In the genomic region with DNA sequence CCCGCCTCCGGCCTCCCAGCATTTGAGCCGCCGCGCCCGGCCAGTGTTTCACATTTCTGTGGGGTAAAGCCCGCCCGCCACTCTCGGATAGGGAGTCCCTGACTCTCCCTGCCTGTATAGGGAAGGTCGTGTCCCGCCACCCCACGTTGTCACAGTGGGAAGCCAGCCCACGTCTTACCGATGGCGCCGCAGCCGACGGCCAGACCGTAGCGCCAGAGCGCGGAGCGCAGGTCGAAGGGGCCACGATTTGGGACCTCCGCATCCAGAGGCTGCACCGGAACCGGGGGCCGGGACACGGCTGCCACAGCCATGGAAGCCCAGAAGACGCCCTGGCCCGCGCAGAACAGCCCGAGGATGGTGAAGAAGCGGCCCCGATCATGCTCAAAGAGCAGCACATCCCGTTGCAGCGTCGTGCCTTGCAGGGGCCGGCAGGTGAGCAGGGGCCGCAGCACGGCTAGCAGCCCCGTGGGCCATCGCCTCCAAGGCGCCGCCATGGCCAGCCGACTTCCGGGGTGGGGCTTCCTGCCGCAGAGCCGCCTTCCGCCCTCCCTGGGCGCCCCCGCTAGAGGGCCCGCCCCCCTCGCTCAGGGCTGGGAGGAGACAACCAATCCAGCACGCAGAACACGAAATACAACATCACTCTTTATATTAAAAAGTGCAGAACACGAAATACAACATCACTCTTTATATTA, we compare ENCODE assay signal across 8 cellular contexts. TPM values are rescaled to one million over a fixed set of nuclear protein-coding genes. Genes with fewer than 3 reads are reported as not detected.
DNase-seq lines count a peak whose midpoint lies in the region; ATAC-seq, FAIRE-seq and TF ChIP-seq lines count a peak whose summit lies in the region.

A gene with protein sequence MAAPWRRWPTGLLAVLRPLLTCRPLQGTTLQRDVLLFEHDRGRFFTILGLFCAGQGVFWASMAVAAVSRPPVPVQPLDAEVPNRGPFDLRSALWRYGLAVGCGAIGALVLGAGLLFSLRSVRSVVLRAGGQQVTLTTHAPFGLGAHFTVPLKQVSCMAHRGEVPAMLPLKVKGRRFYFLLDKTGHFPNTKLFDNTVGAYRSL (minus strand): TSS at position 506 of the 692 bp plus-strand sequence. CDS start 12 bp downstream, at position 494.

- POLR2A ChIA-PET in WTC11 (lab: Charles Lee) = interaction anchor here (0.7 to 1.0 kb wide), 5 partner anchors 38 to 568 kb away, joined by 3 to 5 read pairs (median 3); a partner anchor contains a TSS

- peak; percentile 17 to 60 for DNase-seq in NCI-H524 (lab: John Stamatoyannopoulos, UW)
- no peak for DNase-seq in NCI-H524 treated with DMSO at 0.1 percent for 48 hours (lab: John Stamatoyannopoulos, UW)
- peak; percentile 77 for DNase-seq in NCI-H2171 treated with DMSO at 0.1 percent for 48 hours (lab: John Stamatoyannopoulos, UW)
- peak; percentile 87 for DNase-seq in WTC11 (ENCODE audit: low spot score)
- DNase-seq in bronchial epithelial cell (ENCODE audit: low read depth) = peak; percentile 65
- DNase-seq in iris pigment epithelial cell (ENCODE audit: low read depth) = peak; percentile 87
- peak; percentile 89 for DNase-seq in stimulated activated CD4-positive, alpha-beta T cell treated with anti-CD3 and anti-CD28 coated beads, Interleukin-12 subunit alpha, Interleukin-12 subunit beta, amount 100 ng/mL, for 4 hours

- peaks cover 21% of the 10 kb centered on the region for H3K36me3 ChIP-seq in bronchial epithelial cell (ENCODE audit: control insufficient read depth, insufficient read depth, low read length)

- peak within 1 kb of the TSS; percentile 89 for H3K4me3 ChIP-seq in bronchial epithelial cell (ENCODE audit: low read depth, low read length)

- no peak for TF ChIP-seq CTCF in WTC11 (IDR thresholded peaks at IDR 0.05)
- TF ChIP-seq CTCF in bronchial epithelial cell (IDR thresholded peaks at IDR 0.05; ENCODE audit: insufficient read depth, low read length, severe bottlenecking) = peak; percentile 21

- H3K9me3 Mint-ChIP-seq in WTC11 = no peaks in the 10 kb centered on the region

- peaks cover 30% of the 10 kb centered on the region for H3K4me1 Mint-ChIP-seq in WTC11

- peaks cover 53% of the 10 kb centered on the region for H3K36me3 Mint-ChIP-seq in WTC11

- ATAC-seq in HG03039 (IDR thresholded peaks at IDR 0.05; ENCODE audit: unreplicated experiment) (peak; percentile 55), WTC11 (peak; percentile 60)

- H3K27me3 ChIP-seq in bronchial epithelial cell (ENCODE audit: control insufficient read depth, insufficient read depth, low read length) = no peaks in the 10 kb centered on the region

- CTCF ChIA-PET in WTC11 (lab: Charles Lee) = interaction anchor here (0.6 to 1.5 kb wide), 3 partner anchors 38 to 1260 kb away, joined by 3 to 6 read pairs (median 3); a partner anchor contains a TSS

- no peaks in the 10 kb centered on the region; the same call in 1 of the 2 replicates for H3K27me3 Mint-ChIP-seq in WTC11 (ENCODE audit: low read depth)

- H3K27ac Mint-ChIP-seq in WTC11 = peak within 1 kb of the TSS; percentile 96

- no peak for FAIRE-seq in bronchial epithelial cell (lab: Jason Lieb, UNC)

- peak within 1 kb of the TSS; percentile 91 for H3K4me3 Mint-ChIP-seq in WTC11

TF ChIP-seq in WTC11, 78 proteins besides CTCF, POLR2A, EP300 and RAD21 (continues in another document):
- TF ChIP-seq FOXP1 (CRISPR knock-in tag; IDR thresholded peaks at IDR 0.05; ENCODE audit: borderline replicate concordance) (peak; percentile 95), NFATC4 (CRISPR knock-in tag; IDR thresholded peaks at IDR 0.05) (peak; percentile 69; the same call in 1 of the 2 replicates), NR2C2 (CRISPR knock-in tag; IDR thresholded peaks at IDR 0.05) (no peak; the same call in 1 of the 2 replicates), GABPB1 (CRISPR knock-in tag; IDR thresholded peaks at IDR 0.05) (peak; percentile 47), ESRRA (CRISPR knock-in tag; IDR thresholded peaks at IDR 0.05; ENCODE audit: borderline replicate concordance) (peak; percentile 84), HMGA2 (CRISPR knock-in tag; IDR thresholded peaks at IDR 0.05) (no peak), TP53 (CRISPR knock-in tag; IDR thresholded peaks at IDR 0.05) (peak; percentile 60; the same call in 1 of the 2 replicates), ZNF263 (CRISPR knock-in tag; IDR thresholded peaks at IDR 0.05; ENCODE audit: low read depth) (0 out of 2 replicates have a peak, but pooled peaks have one; percentile 21), TCF7 (CRISPR knock-in tag; IDR thresholded peaks at IDR 0.05; ENCODE audit: low read depth) (peak; percentile 78; the same call in 1 of the 2 replicates), RORB (CRISPR knock-in tag; IDR thresholded peaks at IDR 0.05) (no peak), ATF1 (CRISPR knock-in tag; IDR thresholded peaks at IDR 0.05) (peak; percentile 47; the same call in 1 of the 2 replicates), GTF2I (CRISPR knock-in tag; conservative IDR thresholded peaks at IDR 0.05) (no peak), SP1 (CRISPR knock-in tag; conservative IDR thresholded peaks at IDR 0.05) (peak; percentile 92)
- TF ChIP-seq, protein P1, sequence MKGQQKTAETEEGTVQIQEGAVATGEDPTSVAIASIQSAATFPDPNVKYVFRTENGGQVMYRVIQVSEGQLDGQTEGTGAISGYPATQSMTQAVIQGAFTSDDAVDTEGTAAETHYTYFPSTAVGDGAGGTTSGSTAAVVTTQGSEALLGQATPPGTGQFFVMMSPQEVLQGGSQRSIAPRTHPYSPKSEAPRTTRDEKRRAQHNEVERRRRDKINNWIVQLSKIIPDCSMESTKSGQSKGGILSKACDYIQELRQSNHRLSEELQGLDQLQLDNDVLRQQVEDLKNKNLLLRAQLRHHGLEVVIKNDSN (CRISPR knock-in tag; IDR thresholded peaks at IDR 0.05) = peak; percentile 56; the same call in 1 of the 2 replicates
- TF ChIP-seq, protein P2, sequence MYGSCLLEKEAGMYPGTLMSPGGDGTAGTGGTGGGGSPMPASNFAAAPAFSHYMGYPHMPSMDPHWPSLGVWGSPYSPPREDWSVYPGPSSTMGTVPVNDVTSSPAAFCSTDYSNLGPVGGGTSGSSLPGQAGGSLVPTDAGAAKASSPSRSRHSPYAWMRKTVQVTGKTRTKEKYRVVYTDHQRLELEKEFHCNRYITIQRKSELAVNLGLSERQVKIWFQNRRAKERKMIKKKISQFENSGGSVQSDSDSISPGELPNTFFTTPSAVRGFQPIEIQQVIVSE (CRISPR knock-in tag; IDR thresholded peaks at IDR 0.05; ENCODE audit: borderline replicate concordance) = no peak
- TF ChIP-seq, protein P3, sequence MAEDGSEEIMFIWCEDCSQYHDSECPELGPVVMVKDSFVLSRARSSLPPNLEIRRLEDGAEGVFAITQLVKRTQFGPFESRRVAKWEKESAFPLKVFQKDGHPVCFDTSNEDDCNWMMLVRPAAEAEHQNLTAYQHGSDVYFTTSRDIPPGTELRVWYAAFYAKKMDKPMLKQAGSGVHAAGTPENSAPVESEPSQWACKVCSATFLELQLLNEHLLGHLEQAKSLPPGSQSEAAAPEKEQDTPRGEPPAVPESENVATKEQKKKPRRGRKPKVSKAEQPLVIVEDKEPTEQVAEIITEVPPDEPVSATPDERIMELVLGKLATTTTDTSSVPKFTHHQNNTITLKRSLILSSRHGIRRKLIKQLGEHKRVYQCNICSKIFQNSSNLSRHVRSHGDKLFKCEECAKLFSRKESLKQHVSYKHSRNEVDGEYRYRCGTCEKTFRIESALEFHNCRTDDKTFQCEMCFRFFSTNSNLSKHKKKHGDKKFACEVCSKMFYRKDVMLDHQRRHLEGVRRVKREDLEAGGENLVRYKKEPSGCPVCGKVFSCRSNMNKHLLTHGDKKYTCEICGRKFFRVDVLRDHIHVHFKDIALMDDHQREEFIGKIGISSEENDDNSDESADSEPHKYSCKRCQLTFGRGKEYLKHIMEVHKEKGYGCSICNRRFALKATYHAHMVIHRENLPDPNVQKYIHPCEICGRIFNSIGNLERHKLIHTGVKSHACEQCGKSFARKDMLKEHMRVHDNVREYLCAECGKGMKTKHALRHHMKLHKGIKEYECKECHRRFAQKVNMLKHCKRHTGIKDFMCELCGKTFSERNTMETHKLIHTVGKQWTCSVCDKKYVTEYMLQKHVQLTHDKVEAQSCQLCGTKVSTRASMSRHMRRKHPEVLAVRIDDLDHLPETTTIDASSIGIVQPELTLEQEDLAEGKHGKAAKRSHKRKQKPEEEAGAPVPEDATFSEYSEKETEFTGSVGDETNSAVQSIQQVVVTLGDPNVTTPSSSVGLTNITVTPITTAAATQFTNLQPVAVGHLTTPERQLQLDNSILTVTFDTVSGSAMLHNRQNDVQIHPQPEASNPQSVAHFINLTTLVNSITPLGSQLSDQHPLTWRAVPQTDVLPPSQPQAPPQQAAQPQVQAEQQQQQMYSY (CRISPR knock-in tag; IDR thresholded peaks at IDR 0.05) = no peak
- TF ChIP-seq, protein P4, sequence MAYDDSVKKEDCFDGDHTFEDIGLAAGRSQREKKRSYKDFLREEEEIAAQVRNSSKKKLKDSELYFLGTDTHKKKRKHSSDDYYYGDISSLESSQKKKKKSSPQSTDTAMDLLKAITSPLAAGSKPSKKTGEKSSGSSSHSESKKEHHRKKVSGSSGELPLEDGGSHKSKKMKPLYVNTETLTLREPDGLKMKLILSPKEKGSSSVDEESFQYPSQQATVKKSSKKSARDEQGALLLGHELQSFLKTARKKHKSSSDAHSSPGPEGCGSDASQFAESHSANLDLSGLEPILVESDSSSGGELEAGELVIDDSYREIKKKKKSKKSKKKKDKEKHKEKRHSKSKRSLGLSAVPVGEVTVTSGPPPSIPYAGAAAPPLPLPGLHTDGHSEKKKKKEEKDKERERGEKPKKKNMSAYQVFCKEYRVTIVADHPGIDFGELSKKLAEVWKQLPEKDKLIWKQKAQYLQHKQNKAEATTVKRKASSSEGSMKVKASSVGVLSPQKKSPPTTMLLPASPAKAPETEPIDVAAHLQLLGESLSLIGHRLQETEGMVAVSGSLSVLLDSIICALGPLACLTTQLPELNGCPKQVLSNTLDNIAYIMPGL (CRISPR knock-in tag; IDR thresholded peaks at IDR 0.05) = peak; percentile 78; the same call in 1 of the 2 replicates
- TF ChIP-seq, protein P5, sequence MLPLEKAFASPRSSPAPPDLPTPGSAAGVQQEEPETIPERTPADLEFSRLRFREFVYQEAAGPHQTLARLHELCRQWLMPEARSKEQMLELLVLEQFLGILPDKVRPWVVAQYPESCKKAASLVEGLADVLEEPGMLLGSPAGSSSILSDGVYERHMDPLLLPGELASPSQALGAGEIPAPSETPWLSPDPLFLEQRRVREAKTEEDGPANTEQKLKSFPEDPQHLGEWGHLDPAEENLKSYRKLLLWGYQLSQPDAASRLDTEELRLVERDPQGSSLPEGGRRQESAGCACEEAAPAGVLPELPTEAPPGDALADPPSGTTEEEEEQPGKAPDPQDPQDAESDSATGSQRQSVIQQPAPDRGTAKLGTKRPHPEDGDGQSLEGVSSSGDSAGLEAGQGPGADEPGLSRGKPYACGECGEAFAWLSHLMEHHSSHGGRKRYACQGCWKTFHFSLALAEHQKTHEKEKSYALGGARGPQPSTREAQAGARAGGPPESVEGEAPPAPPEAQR (CRISPR knock-in tag; IDR thresholded peaks at IDR 0.05) = no peak

RNA-seq across cellular contexts. Expression of the gene that starts here (rescaled TPM):
- 25.5 to 26.4 TPM (median 25.9 TPM) in 3 replicates for total RNA-seq in WTC11 (2021)
- 18.6 and 19.5 TPM in 2 replicates for total RNA-seq in bronchial epithelial cell
